In the genomic region with DNA sequence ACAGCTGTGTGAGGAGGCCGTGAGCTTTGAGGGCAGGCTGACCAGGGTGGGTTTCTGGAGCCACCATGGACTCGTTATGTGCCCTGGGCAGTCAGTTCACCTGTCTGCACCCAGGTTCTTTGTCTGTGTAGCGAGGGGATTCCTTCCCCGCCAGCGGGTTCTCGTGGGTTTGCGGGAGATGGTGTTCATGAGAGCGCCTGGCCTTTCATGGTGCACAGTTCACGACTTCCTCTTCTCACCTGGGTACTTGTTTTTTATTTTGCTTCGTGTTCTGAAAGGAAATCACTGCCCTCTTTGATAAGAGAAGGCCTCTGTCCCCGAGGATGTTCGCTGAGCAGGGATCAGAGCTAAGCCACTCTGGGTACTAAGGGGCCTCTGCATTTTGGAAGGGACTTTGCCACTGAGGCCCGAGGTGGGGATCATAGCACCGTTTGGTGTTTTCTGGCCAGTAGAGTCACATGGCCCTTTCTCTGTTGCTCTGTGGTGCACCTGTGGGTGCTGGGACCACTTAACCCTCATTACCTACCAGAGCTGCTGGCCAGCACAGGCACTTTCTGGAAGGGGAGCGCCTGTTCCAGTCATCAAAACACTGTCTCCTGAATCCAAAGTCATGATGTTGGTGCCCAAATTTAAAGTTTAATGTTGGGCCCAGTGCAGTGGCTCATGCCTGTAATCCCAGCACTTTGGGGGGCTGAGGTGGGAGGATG, we compare ENCODE assay signal across 22 cellular contexts.
A peak's percentile ranks its signal among the peaks of the same experiment; 100 is the strongest.
DNase-seq lines count a peak whose midpoint lies in the region; ATAC-seq and TF ChIP-seq lines count a peak whose summit lies in the region.
"Had no signal": no experiment of that assay in that cellular context is flagged by ENCODE, and none has a peak within 500 bp of the region (broad histone marks: within the 10 kb centered on the region; RNA-seq: fewer than 3 reads in every experiment).

No MANE protein-coding gene starts in this region.

- H3K27ac Mint-ChIP-seq in activated naive CD4-positive, alpha-beta T cell treated with anti-CD3 and anti-CD28 coated beads, Interleukin-2, amount 10 ng/mL, durations not matched to agents 7 days and 5 days, result peak overlapping the region; percentile 60
- peak overlapping the region; percentile 90 to 93 (median 92) for H3K27ac Mint-ChIP-seq in CD4-positive, CD25-positive, alpha-beta regulatory T cell
- peak overlapping the region; percentile 79 to 96 (median 88) for H3K27ac Mint-ChIP-seq in naive thymus-derived CD8-positive, alpha-beta T cell
- H3K27ac Mint-ChIP-seq in Calu3 (ENCODE audit: unreplicated experiment), result no peak overlapping the region

- no peak overlapping the region for H3K4me3 Mint-ChIP-seq in activated naive CD4-positive, alpha-beta T cell treated with anti-CD3 and anti-CD28 coated beads, Interleukin-2, amount 10 ng/mL, durations not matched to agents 7 days and 5 days
- peak overlapping the region in 3 of 4 donors; percentile 5 to 72 (median 22) for H3K4me3 Mint-ChIP-seq in CD4-positive, CD25-positive, alpha-beta regulatory T cell
- peak overlapping the region in 9 of 10 donors; percentile 12 to 73 (median 45) for H3K4me3 Mint-ChIP-seq in naive thymus-derived CD8-positive, alpha-beta T cell
- H3K4me3 Mint-ChIP-seq in Calu3 (ENCODE audit: low read depth, unreplicated experiment), result no peak overlapping the region
- H3K4me3 Mint-ChIP-seq: CD8-positive, alpha-beta memory T cell had no signal

- H3K4me1 Mint-ChIP-seq in activated naive CD4-positive, alpha-beta T cell treated with anti-CD3 and anti-CD28 coated beads, Interleukin-2, amount 10 ng/mL, durations not matched to agents 7 days and 5 days, result peaks cover 9% of the 10 kb centered on the region
- H3K4me1 Mint-ChIP-seq in CD4-positive, CD25-positive, alpha-beta regulatory T cell, result peaks cover 6 to 30% (median 16%) of the 10 kb centered on the region in 4 donors
- peaks cover 19 to 69% (median 31%) of the 10 kb centered on the region in 4 donors for H3K4me1 Mint-ChIP-seq in naive thymus-derived CD8-positive, alpha-beta T cell
- H3K4me1 Mint-ChIP-seq in Calu3 (ENCODE audit: low read depth, unreplicated experiment), result no peaks in the 10 kb centered on the region

- no peaks in the 10 kb centered on the region for H3K9me3 ChIP-seq in CD4-positive, CD25-positive, alpha-beta regulatory T cell (ENCODE audit: control insufficient read depth in 2 of 2, low read length in 2 of 2)
- no peaks in the 10 kb centered on the region for H3K9me3 ChIP-seq in KOPT-K1 (ENCODE audit: insufficient read depth, low read length, poor library complexity, severe bottlenecking)
- H3K9me3 ChIP-seq in hepatocyte (ENCODE audit: low read depth), result no peaks in the 10 kb centered on the region

- 90% methylated on average over 15 of the region's 15 CpGs for WGBS in hepatocyte (ENCODE audit: low lambda C conversion rate, missing lambda C conversion rate)

- H3K4me2 ChIP-seq in hepatocyte, result no peak overlapping the region

- no TSS peak for BruUV-seq in Calu3 (replicated peaks; lab: Mats Ljungman, UMichigan)

- no peaks in the 10 kb centered on the region for H4K20me1 ChIP-seq in hepatocyte (ENCODE audit: insufficient read depth, poor library complexity, severe bottlenecking)

- H2AFZ ChIP-seq in hepatocyte, result no peak overlapping the region

- no peaks in the 10 kb centered on the region for H3K27me3 ChIP-seq in CD4-positive, CD25-positive, alpha-beta regulatory T cell (ENCODE audit: control insufficient read depth, insufficient read depth, low read length)
- no peaks in the 10 kb centered on the region for H3K27me3 ChIP-seq in hepatocyte

- H3K4me1 ChIP-seq in CD4-positive, CD25-positive, alpha-beta regulatory T cell (ENCODE audit: control insufficient read depth, insufficient read depth, low read length, poor library complexity, severe bottlenecking), result peaks cover 10% of the 10 kb centered on the region
- H3K4me1 ChIP-seq in hepatocyte (ENCODE audit: insufficient read depth), result peaks cover 3% of the 10 kb centered on the region

- H3K4me3 ChIP-seq in CD4-positive, CD25-positive, alpha-beta regulatory T cell (ENCODE audit: low read depth, low read length), result no peak overlapping the region
- H3K4me3 ChIP-seq in hepatocyte, result no peak overlapping the region

- no peaks in the 10 kb centered on the region for H3K9me3 Mint-ChIP-seq in activated naive CD4-positive, alpha-beta T cell treated with anti-CD3 and anti-CD28 coated beads, Interleukin-2, amount 10 ng/mL, durations not matched to agents 7 days and 5 days
- no peaks in the 10 kb centered on the region for H3K9me3 Mint-ChIP-seq in CD4-positive, CD25-positive, alpha-beta regulatory T cell
- no peaks in the 10 kb centered on the region for H3K9me3 Mint-ChIP-seq in naive thymus-derived CD8-positive, alpha-beta T cell
- no peaks in the 10 kb centered on the region for H3K9me3 Mint-ChIP-seq in Calu3 (ENCODE audit: low read depth, unreplicated experiment)
- H3K9me3 Mint-ChIP-seq: CD8-positive, alpha-beta memory T cell had no signal

- ATAC-seq in CD4-positive, CD25-positive, alpha-beta regulatory T cell (ENCODE audit: low read depth in 2 of 2), result peak in 1 of 2 donors; percentile 46
- ATAC-seq in naive thymus-derived CD8-positive, alpha-beta T cell, result peak; percentile 67 to 75

- CTCF ChIA-PET in activated naive CD4-positive, alpha-beta T cell treated with anti-CD3 and anti-CD28 coated beads, Interleukin-2, amount 10 ng/mL, durations not matched to agents 7 days and 5 days (lab: Charles Lee), result interaction anchor here (0.7 to 1.4 kb wide), 3 partner anchors 31 to 81 kb away, joined by 3 to 6 read pairs (median 3); no protein-coding TSS in a partner anchor
- CTCF ChIA-PET in Calu3 (lab: Charles Lee), result no interaction called here

- no peaks in the 10 kb centered on the region for H3K27me3 Mint-ChIP-seq in activated naive CD4-positive, alpha-beta T cell treated with anti-CD3 and anti-CD28 coated beads, Interleukin-2, amount 10 ng/mL, durations not matched to agents 7 days and 5 days
- H3K27me3 Mint-ChIP-seq in CD4-positive, CD25-positive, alpha-beta regulatory T cell, result no peaks in the 10 kb centered on the region
- H3K27me3 Mint-ChIP-seq in naive thymus-derived CD8-positive, alpha-beta T cell, result no peaks in the 10 kb centered on the region
- H3K27me3 Mint-ChIP-seq in Calu3 (ENCODE audit: unreplicated experiment), result peaks cover 82% of the 10 kb centered on the region

- DNase-seq in activated naive CD4-positive, alpha-beta T cell treated with anti-CD3 and anti-CD28 coated beads, Interleukin-2, amount 10 ng/mL, durations not matched to agents 7 days and 5 days, result no peak
- DNase-seq in activated naive CD4-positive, alpha-beta T cell treated with Interleukin-2 at 50 U/mL for 16 hours, result no peak
- peak in 1 of 3 donors; percentile 39 for DNase-seq in CD4-positive, CD25-positive, alpha-beta regulatory T cell
- DNase-seq in naive thymus-derived CD8-positive, alpha-beta T cell, result peak in 2 of 10 donors; percentile 38 to 44
- DNase-seq in NOMO-1 (lab: John Stamatoyannopoulos, UW; ENCODE audit: unreplicated experiment in 2 of 2), result no peak
- no peak for DNase-seq in hepatocyte (ENCODE audit: low spot score)
- no peak for DNase-seq in Calu3
- DNase-seq: DMS79 treated with DMSO at 0.1 percent for 48 hours, GF-D8, GOT3, HCEC 1CT, IMR-90, KG1, NCI-H1048, NCI-H1417, NCI-H1694, NCI-H2029 treated with DMSO at 0.1 percent for 48 hours, NCI-H446 treated with DMSO at 0.1 percent for 48 hours, NCI-H526 treated with DMSO at 0.1 percent for 48 hours, SHP77 treated with DMSO at 0.1 percent for 48 hours had no signal

- no peaks in the 10 kb centered on the region for H3K79me2 ChIP-seq in hepatocyte

- H3K36me3 Mint-ChIP-seq in activated naive CD4-positive, alpha-beta T cell treated with anti-CD3 and anti-CD28 coated beads, Interleukin-2, amount 10 ng/mL, durations not matched to agents 7 days and 5 days, result no peaks in the 10 kb centered on the region
- H3K36me3 Mint-ChIP-seq in CD4-positive, CD25-positive, alpha-beta regulatory T cell, result no peaks in the 10 kb centered on the region
- H3K36me3 Mint-ChIP-seq in naive thymus-derived CD8-positive, alpha-beta T cell, result peaks cover 0 to 2% (median 0%) of the 10 kb centered on the region in 3 donors
- H3K36me3 Mint-ChIP-seq in Calu3 (ENCODE audit: insufficient read depth, unreplicated experiment), result no peaks in the 10 kb centered on the region

- intact Hi-C loops in Calu3 (cut with micrococcal nuclease; ENCODE audit: unreplicated experiment), result no loop called here

- peak overlapping the region; percentile 10 for H3K27ac ChIP-seq in CD4-positive, CD25-positive, alpha-beta regulatory T cell (ENCODE audit: insufficient read depth, low read length, poor library complexity, severe bottlenecking)
- H3K27ac ChIP-seq in KOPT-K1 (ENCODE audit: low read depth, low read length, poor library complexity, severe bottlenecking) (peak overlapping the region; percentile 63), hepatocyte (no peak overlapping the region)

- no peak for TF ChIP-seq CTCF in hepatocyte (IDR thresholded peaks at IDR 0.05; ENCODE audit: poor library complexity)
- TF ChIP-seq CTCF in Calu3 (IDR thresholded peaks at IDR 0.05; ENCODE audit: unreplicated experiment), result no peak

- H3K9me2 ChIP-seq in hepatocyte (replicated peaks; ENCODE audit: insufficient read depth), result no peaks in the 10 kb centered on the region

- POLR2A ChIA-PET in naive thymus-derived CD8-positive, alpha-beta T cell (lab: Charles Lee), result interaction anchor here (0.8 kb wide), 1 partner anchor 76 kb away, joined by 3 read pairs; no protein-coding TSS in a partner anchor

- no peaks in the 10 kb centered on the region for H3K36me3 ChIP-seq in CD4-positive, CD25-positive, alpha-beta regulatory T cell (ENCODE audit: control insufficient read depth, insufficient read depth, low read length)
- H3K36me3 ChIP-seq in KOPT-K1 (ENCODE audit: insufficient read depth, low read length) (no peaks in the 10 kb centered on the region), hepatocyte (replicated peaks; ENCODE audit: insufficient read depth, low read depth) (no peaks in the 10 kb centered on the region)

Comparison
In these comparisons a context has a peak if more than half of its experiments do, and no peak if none do; other contexts are left out.
1. H3K4me3 Mint-ChIP-seq: peak in CD4-positive, CD25-positive, alpha-beta regulatory T cell (3 of 4) and naive thymus-derived CD8-positive, alpha-beta T cell (9 of 10); none in activated naive CD4-positive, alpha-beta T cell treated with anti-CD3 and anti-CD28 coated beads, Interleukin-2, amount 10 ng/mL, durations not matched to agents 7 days and 5 days (single experiment) and Calu3 (single experiment).